Comparison of ENCODE assay signal across 8 cellular contexts in genomic region chr19:2740314-2740656, GRCh38. TPM values are rescaled to one million over a fixed set of nuclear protein-coding genes. Genes with fewer than 3 reads are reported as not detected.
DNase-seq lines count a peak whose midpoint lies in the region; ATAC-seq and TF ChIP-seq lines count a peak whose summit lies in the region.

No MANE protein-coding gene starts in this region.

- H3F3A ChIP-seq in neural cell (ENCODE audit: insufficient read depth, low read length, poor library complexity, severe bottlenecking), result no peaks in the 10 kb centered on the region

- DNase-seq in CD14-positive monocyte (ENCODE audit: low spot score), result no peak
- DNase-seq in activated naive CD8-positive, alpha-beta T cell treated with anti-CD3 and anti-CD28 coated beads, Interleukin-2, amount 50 U/mL, for 24 hours, result no peak
- no peak for DNase-seq in gastrocnemius medialis
- DNase-seq in NCI-H226, result no peak

- H3K27ac ChIP-seq in neural cell (ENCODE audit: low read length), result peak overlapping the region; percentile 69
- H3K27ac ChIP-seq in gastrocnemius medialis, result no peak overlapping the region

- intact Hi-C loops in CD14-positive monocyte (cut with micrococcal nuclease) (loop anchor here in 1 of 2 donors (10.0 kb wide), 1 partner anchor 275 kb away; no protein-coding TSS in a partner anchor), gastrocnemius medialis (cut with DNase I; ENCODE audit: low total_unique reads) (loop anchor here (2.0 to 5.0 kb wide), 2 partner anchors 37 to 1022 kb away; partner anchors contain the start of genes APBA3, GNG7 and MRPL54)

- peaks cover 6% of the 10 kb centered on the region for H3K27me3 ChIP-seq in neural cell (ENCODE audit: insufficient read depth, low read depth, low read length)
- no peaks in the 10 kb centered on the region for H3K27me3 ChIP-seq in gastrocnemius medialis

- no peaks in the 10 kb centered on the region for H3K9me2 ChIP-seq in neural cell (ENCODE audit: insufficient read depth, low read length)

- peaks cover 0 to 3% (median 1%) of the 10 kb centered on the region in 7 donors for H3K9me3 Mint-ChIP-seq in CD14-positive monocyte
- no peaks in the 10 kb centered on the region for H3K9me3 Mint-ChIP-seq in activated naive CD8-positive, alpha-beta T cell treated with anti-CD3 and anti-CD28 coated beads, Interleukin-2, amount 50 U/mL, for 24 hours

- peaks cover 17 to 20% of the 10 kb centered on the region in 2 donors for H3K36me3 Mint-ChIP-seq in CD14-positive monocyte
- peaks cover 23% of the 10 kb centered on the region for H3K36me3 Mint-ChIP-seq in activated naive CD8-positive, alpha-beta T cell treated with anti-CD3 and anti-CD28 coated beads, Interleukin-2, amount 50 U/mL, for 24 hours (ENCODE audit: low read depth)

- no peak for TF ChIP-seq RAD21 in neural cell (conservative IDR thresholded peaks at IDR 0.05)

- H3K4me3 Mint-ChIP-seq in CD14-positive monocyte, result peak overlapping the region; percentile 69 to 78
- H3K4me3 Mint-ChIP-seq in activated naive CD8-positive, alpha-beta T cell treated with anti-CD3 and anti-CD28 coated beads, Interleukin-2, amount 50 U/mL, for 24 hours, result peak overlapping the region; percentile 92

- H3K36me3 ChIP-seq in neural cell (ENCODE audit: insufficient read depth, low read length) (no peaks in the 10 kb centered on the region), gastrocnemius medialis (peaks cover 6 to 19% of the 10 kb centered on the region in 2 donors)

- peak overlapping the region; percentile 75 for H3K9ac ChIP-seq in neural cell (ENCODE audit: low read length)

- in situ Hi-C loops in gastrocnemius medialis (cut with MboI; ENCODE audit: low sequenced_read_pairs in 4 of 4), result loop anchor here in 2 of 4 donors (10.0 kb wide), 1 partner anchor 85 kb away; no protein-coding TSS in a partner anchor

- peak overlapping the region; percentile 85 for H2AFZ ChIP-seq in neural cell (ENCODE audit: low read depth, low read length)

- H3K4me3 ChIP-seq in neural cell (ENCODE audit: low read length) (peak overlapping the region; percentile 92), gastrocnemius medialis (peak overlapping the region in 2 of 4 donors; percentile 78 to 82)

- no peaks in the 10 kb centered on the region for H4K20me1 ChIP-seq in neural cell (ENCODE audit: insufficient read depth)

- TF ChIP-seq POLR2A in gastrocnemius medialis (IDR thresholded peaks at IDR 0.05), result no peak

- no peak for TF ChIP-seq EP300 in neural cell (conservative IDR thresholded peaks at IDR 0.05; ENCODE audit: poor library complexity, severe bottlenecking)

- H3K27me3 Mint-ChIP-seq in CD14-positive monocyte (ENCODE audit: low read depth in 3 of 3), result peaks cover 6 to 15% (median 13%) of the 10 kb centered on the region in 3 donors
- peaks cover 3% of the 10 kb centered on the region for H3K27me3 Mint-ChIP-seq in activated naive CD8-positive, alpha-beta T cell treated with anti-CD3 and anti-CD28 coated beads, Interleukin-2, amount 50 U/mL, for 24 hours

- ATAC-seq in HG03097 (IDR thresholded peaks at IDR 0.05; ENCODE audit: low FRiP score, unreplicated experiment) (peak; percentile 6), gastrocnemius medialis (no peak), HG03439 (IDR thresholded peaks at IDR 0.05; ENCODE audit: unreplicated experiment) (no peak), esophagus mucosa (no peak)
- no peak for ATAC-seq in activated naive CD8-positive, alpha-beta T cell treated with anti-CD3 and anti-CD28 coated beads, Interleukin-2, amount 50 U/mL, for 24 hours

- H3K9me3 ChIP-seq in neural cell (ENCODE audit: low read length) (no peaks in the 10 kb centered on the region), gastrocnemius medialis (no peaks in the 10 kb centered on the region)

- H3K4me2 ChIP-seq in neural cell (ENCODE audit: low read length), result no peak overlapping the region

- H3K4me1 ChIP-seq in gastrocnemius medialis, result peaks cover 4 to 13% of the 10 kb centered on the region in 2 donors

- peaks cover 27% of the 10 kb centered on the region for H3K4me1 Mint-ChIP-seq in CD14-positive monocyte
- H3K4me1 Mint-ChIP-seq in activated naive CD8-positive, alpha-beta T cell treated with anti-CD3 and anti-CD28 coated beads, Interleukin-2, amount 50 U/mL, for 24 hours, result peaks cover 13% of the 10 kb centered on the region

- no peak overlapping the region for H3K27ac Mint-ChIP-seq in CD14-positive monocyte
- H3K27ac Mint-ChIP-seq in activated naive CD8-positive, alpha-beta T cell treated with anti-CD3 and anti-CD28 coated beads, Interleukin-2, amount 50 U/mL, for 24 hours, result no peak overlapping the region

- peaks cover 7% of the 10 kb centered on the region for H3K79me2 ChIP-seq in neural cell (replicated peaks; ENCODE audit: insufficient read depth, low read length)

- no peak for TF ChIP-seq CTCF in CD14-positive monocyte (IDR thresholded peaks at IDR 0.05)
- TF ChIP-seq CTCF in neural cell (IDR thresholded peaks at IDR 0.05; ENCODE audit: poor library complexity, severe bottlenecking), result no peak
- no peak for TF ChIP-seq CTCF in gastrocnemius medialis (IDR thresholded peaks at IDR 0.05 in 4 of 5, conservative IDR thresholded peaks at IDR 0.05 in 1 of 5)

TF ChIP-seq in neural cell, 6 proteins besides CTCF, POLR2A, EP300 and RAD21:
- no peak for TF ChIP-seq TAF1 (IDR thresholded peaks at IDR 0.05; ENCODE audit: low read depth)
- TF ChIP-seq SMC3 (conservative IDR thresholded peaks at IDR 0.05; ENCODE audit: poor library complexity), result no peak
- no peak for TF ChIP-seq POLR2AphosphoS5 (IDR thresholded peaks at IDR 0.05)
- TF ChIP-seq, protein P1, sequence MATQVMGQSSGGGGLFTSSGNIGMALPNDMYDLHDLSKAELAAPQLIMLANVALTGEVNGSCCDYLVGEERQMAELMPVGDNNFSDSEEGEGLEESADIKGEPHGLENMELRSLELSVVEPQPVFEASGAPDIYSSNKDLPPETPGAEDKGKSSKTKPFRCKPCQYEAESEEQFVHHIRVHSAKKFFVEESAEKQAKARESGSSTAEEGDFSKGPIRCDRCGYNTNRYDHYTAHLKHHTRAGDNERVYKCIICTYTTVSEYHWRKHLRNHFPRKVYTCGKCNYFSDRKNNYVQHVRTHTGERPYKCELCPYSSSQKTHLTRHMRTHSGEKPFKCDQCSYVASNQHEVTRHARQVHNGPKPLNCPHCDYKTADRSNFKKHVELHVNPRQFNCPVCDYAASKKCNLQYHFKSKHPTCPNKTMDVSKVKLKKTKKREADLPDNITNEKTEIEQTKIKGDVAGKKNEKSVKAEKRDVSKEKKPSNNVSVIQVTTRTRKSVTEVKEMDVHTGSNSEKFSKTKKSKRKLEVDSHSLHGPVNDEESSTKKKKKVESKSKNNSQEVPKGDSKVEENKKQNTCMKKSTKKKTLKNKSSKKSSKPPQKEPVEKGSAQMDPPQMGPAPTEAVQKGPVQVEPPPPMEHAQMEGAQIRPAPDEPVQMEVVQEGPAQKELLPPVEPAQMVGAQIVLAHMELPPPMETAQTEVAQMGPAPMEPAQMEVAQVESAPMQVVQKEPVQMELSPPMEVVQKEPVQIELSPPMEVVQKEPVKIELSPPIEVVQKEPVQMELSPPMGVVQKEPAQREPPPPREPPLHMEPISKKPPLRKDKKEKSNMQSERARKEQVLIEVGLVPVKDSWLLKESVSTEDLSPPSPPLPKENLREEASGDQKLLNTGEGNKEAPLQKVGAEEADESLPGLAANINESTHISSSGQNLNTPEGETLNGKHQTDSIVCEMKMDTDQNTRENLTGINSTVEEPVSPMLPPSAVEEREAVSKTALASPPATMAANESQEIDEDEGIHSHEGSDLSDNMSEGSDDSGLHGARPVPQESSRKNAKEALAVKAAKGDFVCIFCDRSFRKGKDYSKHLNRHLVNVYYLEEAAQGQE (IDR thresholded peaks at IDR 0.05; ENCODE audit: borderline replicate concordance), result no peak
- TF ChIP-seq MXI1 (conservative IDR thresholded peaks at IDR 0.05; ENCODE audit: poor library complexity, severe bottlenecking), result no peak
- no peak for TF ChIP-seq EZH2 (IDR thresholded peaks at IDR 0.05; ENCODE audit: borderline replicate concordance, insufficient read depth, low read length, poor library complexity, severe bottlenecking)

RNA-seq across cellular contexts. Expression of gene SLC39A3, which starts 0.5 kb away (rescaled TPM):
- polyA plus RNA-seq in CD14-positive monocyte (10 to 100 TPM; 37.0 to 39.5 TPM), neural cell (56.4 and 72.8 TPM in 2 replicates)
- polyA minus RNA-seq in neural cell, result 46.2 and 57.0 TPM in 2 replicates
- total RNA-seq in gastrocnemius medialis (10 to 100 TPM; 23.1 to 60.9 (median 27.1) TPM), esophagus mucosa (21.0 TPM)

RNA-seq across cellular contexts. Expression of gene DIRAS1, which starts 19.1 kb away (rescaled TPM):
- not detected for polyA plus RNA-seq in CD14-positive monocyte
- 39.8 and 59.1 TPM in 2 replicates for polyA plus RNA-seq in neural cell
- 51.2 and 54.0 TPM in 2 replicates for polyA minus RNA-seq in neural cell
- 1 to 10 TPM in 2 of 4 donors, under 1 TPM in 1, not detected in 1; 0.62 to 2.5 (median 2.0) TPM for total RNA-seq in gastrocnemius medialis
- total RNA-seq in esophagus mucosa, result 1.00 TPM

RNA-seq across cellular contexts. Expression of gene GNG7, which starts 37.8 kb away (rescaled TPM):
- polyA plus RNA-seq in CD14-positive monocyte (1 to 10 TPM; 1.1 to 1.6 TPM), neural cell (3.0 and 3.6 TPM in 2 replicates)
- polyA minus RNA-seq in neural cell, result 6.1 and 7.8 TPM in 2 replicates
- total RNA-seq in gastrocnemius medialis (1 to 10 TPM in 1 of 4 donors, under 1 TPM in 3; 0.46 to 1.1 (median 0.62) TPM), esophagus mucosa (0.68 TPM)

RNA-seq across cellular contexts. Expression of gene SGTA, which starts 42.8 kb away (rescaled TPM):
- polyA plus RNA-seq in CD14-positive monocyte (10 to 100 TPM; 21.6 to 22.0 TPM), neural cell (80.6 and 93.4 TPM in 2 replicates)
- 78.4 and 84.2 TPM in 2 replicates for polyA minus RNA-seq in neural cell
- total RNA-seq in gastrocnemius medialis (100 to 1,000 TPM in 2 of 4 donors, 10 to 100 TPM in 2; 70.0 to 114 (median 91.2) TPM), esophagus mucosa (32.4 TPM)

RNA-seq across cellular contexts. Expression of gene THOP1, which starts 45.0 kb away (rescaled TPM):
- 10 to 100 TPM; 14.6 to 17.6 TPM for polyA plus RNA-seq in CD14-positive monocyte
- 102 and 113 TPM in 2 replicates for polyA plus RNA-seq in neural cell
- 50.6 and 70.4 TPM in 2 replicates for polyA minus RNA-seq in neural cell
- total RNA-seq in gastrocnemius medialis, result 100 to 1,000 TPM in 1 of 4 donors, 10 to 100 TPM in 3; 31.5 to 114 (median 73.0) TPM
- total RNA-seq in esophagus mucosa, result 50.3 TPM
